10 cellular contexts compared by ENCODE assay signal in genomic region chr9:136645903-136646754, GRCh38. TPM values are rescaled to one million over a fixed set of nuclear protein-coding genes. Genes with fewer than 3 reads are reported as not detected.
A peak's percentile ranks its signal among the peaks of the same experiment; 100 is the strongest.
DNase-seq lines count a peak whose midpoint lies in the region; ATAC-seq and TF ChIP-seq lines count a peak whose summit lies in the region.
"Had no signal": no experiment of that assay in that cellular context is flagged by ENCODE, and none has a peak within 500 bp of the region (broad histone marks: within the 10 kb centered on the region; RNA-seq: fewer than 3 reads in every experiment).

No MANE protein-coding gene starts in this region.

- H2AK5ac ChIP-seq in mesenchymal stem cell (ENCODE audit: low read length, severe bottlenecking): no peak overlapping the region

- peaks cover 7% of the 10 kb centered on the region for H3K27me3 Mint-ChIP-seq in type B pancreatic cell

- no peak for TF ChIP-seq RAD21 in SK-N-SH (IDR thresholded peaks at IDR 0.05; ENCODE audit: low read length)

- no peaks in the 10 kb centered on the region for H3K9me2 ChIP-seq in SK-N-SH

- H3K4me1 ChIP-seq in SK-N-SH (ENCODE audit: control insufficient read depth in 1 of 2, insufficient read depth in 2 of 2, low read depth in 1 of 2, low read length in 1 of 2) (peaks cover 0 to 33% of the 10 kb centered on the region in 2 experiments; a peak in 1 of 4 replicates), mesenchymal stem cell (ENCODE audit: control insufficient read depth, insufficient read depth, low read depth, low read length) (peaks cover 33% of the 10 kb centered on the region), foreskin keratinocyte (no peaks in the 10 kb centered on the region), HAP-1 (no peaks in the 10 kb centered on the region; the same call in 1 of the 2 replicates), osteoblast (ENCODE audit: insufficient read depth, low read length) (no peaks in the 10 kb centered on the region)

- peak overlapping the region; percentile 83 for H4K8ac ChIP-seq in mesenchymal stem cell (ENCODE audit: low read length)

- H4K91ac ChIP-seq in mesenchymal stem cell (ENCODE audit: low read length): peak overlapping the region; percentile 67

- peak overlapping the region; percentile 44 for H2BK120ac ChIP-seq in mesenchymal stem cell (ENCODE audit: low read depth, low read length)

- 70% methylated on average over 19 of the region's 40 CpGs for WGBS in SK-N-SH (ENCODE audit: low lambda C conversion rate)
- WGBS in mesenchymal stem cell: 71% methylated on average over 38 of the region's 40 CpGs

- H3K18ac ChIP-seq in mesenchymal stem cell (ENCODE audit: low read depth in 1 of 2, low read length in 2 of 2): peak overlapping the region; percentile 6 to 71

- H3K9me3 Mint-ChIP-seq in type B pancreatic cell: no peaks in the 10 kb centered on the region
- H3K9me3 Mint-ChIP-seq: neural crest cell had no signal

- H2BK15ac ChIP-seq in mesenchymal stem cell (ENCODE audit: low read depth, poor library complexity, severe bottlenecking): peak overlapping the region; percentile 39

- H3K14ac ChIP-seq in mesenchymal stem cell (ENCODE audit: low read length in 2 of 2): peak overlapping the region in 1 of 2 experiments; percentile 68

- H3K27ac ChIP-seq in SK-N-SH (ENCODE audit: low read depth in 2 of 2, low read length in 1 of 2): peak overlapping the region in 1 of 2 experiments; percentile 92; a peak in 2 of 4 replicates
- H3K27ac ChIP-seq in mesenchymal stem cell (ENCODE audit: low read length, poor library complexity, severe bottlenecking): no peak overlapping the region
- H3K27ac ChIP-seq in foreskin keratinocyte: no peak overlapping the region
- no peak overlapping the region for H3K27ac ChIP-seq in osteoblast (ENCODE audit: low read depth, low read length)
- H3K27ac ChIP-seq: VCaP had no signal

- no peaks in the 10 kb centered on the region for H3F3A ChIP-seq in SK-N-SH (replicated peaks; ENCODE audit: insufficient read depth)

- H3K79me1 ChIP-seq in mesenchymal stem cell (replicated peaks; ENCODE audit: low read length, poor library complexity, severe bottlenecking): no peaks in the 10 kb centered on the region

- H3K36me3 Mint-ChIP-seq in type B pancreatic cell: no peaks in the 10 kb centered on the region

- peak overlapping the region; percentile 39 to 50 for H3K4ac ChIP-seq in mesenchymal stem cell (ENCODE audit: low read depth in 1 of 2, low read length in 2 of 2)

- H3K27ac Mint-ChIP-seq in type B pancreatic cell: no peak overlapping the region

- H3K4me3 ChIP-seq in SK-N-SH (ENCODE audit: low read depth in 2 of 2, low read length in 1 of 2): no peak overlapping the region
- H3K4me3 ChIP-seq in epithelial cell of proximal tubule (ENCODE audit: low read depth, low read length): no peak overlapping the region
- H3K4me3 ChIP-seq in mesenchymal stem cell (ENCODE audit: insufficient read depth in 1 of 2, low read depth in 1 of 2, low read length in 2 of 2): peak overlapping the region in 1 of 2 experiments; percentile 0
- no peak overlapping the region for H3K4me3 ChIP-seq in HAP-1
- H3K4me3 ChIP-seq in osteoblast (ENCODE audit: insufficient read depth, low read length): no peak overlapping the region

- peak overlapping the region; percentile 35 for H2BK5ac ChIP-seq in mesenchymal stem cell (ENCODE audit: low read depth, low read length, poor library complexity, severe bottlenecking)

- H3K4me2 ChIP-seq in SK-N-SH (no peak overlapping the region), mesenchymal stem cell (ENCODE audit: low read length, poor library complexity, severe bottlenecking) (peak overlapping the region; percentile 13), osteoblast (ENCODE audit: insufficient read depth, low read length) (no peak overlapping the region)

- H3K36me3 ChIP-seq in SK-N-SH (replicated peaks in 1 of 2; ENCODE audit: control insufficient read depth in 1 of 2, insufficient read depth in 2 of 2, low read length in 1 of 2) (no peaks in the 10 kb centered on the region), mesenchymal stem cell (ENCODE audit: control insufficient read depth in 1 of 2, insufficient read depth in 2 of 2, low read depth in 1 of 2, low read length in 2 of 2) (no peaks in the 10 kb centered on the region), HAP-1 (replicated peaks) (no peaks in the 10 kb centered on the region), osteoblast (ENCODE audit: insufficient read depth, low read length) (no peaks in the 10 kb centered on the region)

- CTCF ChIA-PET in SK-N-SH (lab: Yijun Ruan, JAX): interaction anchor here (0.7 to 4.4 kb wide), 10 partner anchors 9 to 161 kb away, joined by 3 to 35 read pairs (median 6); no protein-coding TSS in a partner anchor

- H3K9me3 ChIP-seq in SK-N-SH: no peaks in the 10 kb centered on the region
- H3K9me3 ChIP-seq in mesenchymal stem cell (ENCODE audit: control insufficient read depth, low read length): no peaks in the 10 kb centered on the region
- no peaks in the 10 kb centered on the region for H3K9me3 ChIP-seq in HAP-1
- H3K9me3 ChIP-seq in osteoblast (ENCODE audit: low read depth, low read length): no peaks in the 10 kb centered on the region

- in situ Hi-C loops in HAP-1 (cut with MboI; ENCODE audit: low sequenced_read_pairs): no loop called here

- DNase-seq in SK-N-SH (peak; percentile 92), epithelial cell of proximal tubule (ENCODE audit: low read depth) (no peak), mesenchymal stem cell (no peak), type B pancreatic cell (ENCODE audit: extremely low spot score, unreplicated experiment) (no peak), foreskin keratinocyte (no peak), NCI-H510A treated with DMSO at 0.1 percent for 48 hours (lab: John Stamatoyannopoulos, UW) (no peak), HAP-1 (ENCODE audit: low spot score in 2 of 2) (no peak), osteoblast (ENCODE audit: insufficient read length, low spot score, missing footprints) (no peak)

- no peak for TF ChIP-seq CTCF in SK-N-SH (IDR thresholded peaks at IDR 0.05)
- TF ChIP-seq CTCF in epithelial cell of proximal tubule (conservative IDR thresholded peaks at IDR 0.05; ENCODE audit: low read depth, low read length): peak; percentile 5
- peak; percentile 63 for TF ChIP-seq CTCF in type B pancreatic cell (conservative IDR thresholded peaks at IDR 0.05)
- TF ChIP-seq CTCF in foreskin keratinocyte (conservative IDR thresholded peaks at IDR 0.05): no peak
- TF ChIP-seq CTCF in osteoblast (IDR thresholded peaks at IDR 0.05; ENCODE audit: extremely low read depth, low read depth, low read length): no peak

- H3K4me3 Mint-ChIP-seq in type B pancreatic cell: no peak overlapping the region
- H3K4me3 Mint-ChIP-seq: neural crest cell had no signal

- no peak overlapping the region for H3K23ac ChIP-seq in mesenchymal stem cell (ENCODE audit: low read length in 2 of 2)

- H3K79me2 ChIP-seq in SK-N-SH (ENCODE audit: insufficient read depth) (no peaks in the 10 kb centered on the region), osteoblast (ENCODE audit: insufficient read depth, low read length) (no peaks in the 10 kb centered on the region)

- POLR2A ChIA-PET in SK-N-SH (lab: Yijun Ruan, JAX): interaction anchor here (0.9 to 1.2 kb wide), 2 partner anchors 75 to 81 kb away, joined by 3 to 4 read pairs; no protein-coding TSS in a partner anchor

- H2BK12ac ChIP-seq in mesenchymal stem cell (ENCODE audit: low read length in 2 of 2): peak overlapping the region; percentile 29 to 59

- no peaks in the 10 kb centered on the region for H4K20me1 ChIP-seq in SK-N-SH (ENCODE audit: insufficient read depth)
- no peaks in the 10 kb centered on the region for H4K20me1 ChIP-seq in osteoblast (ENCODE audit: insufficient read depth, low read length)

- H3K27me3 ChIP-seq in SK-N-SH (ENCODE audit: insufficient read depth): no peaks in the 10 kb centered on the region
- H3K27me3 ChIP-seq in mesenchymal stem cell (ENCODE audit: control insufficient read depth in 1 of 2, insufficient read depth in 1 of 2, low read length in 2 of 2): peaks cover 0 to 49% of the 10 kb centered on the region in 2 experiments
- peaks cover 56% of the 10 kb centered on the region for H3K27me3 ChIP-seq in foreskin keratinocyte
- no peaks in the 10 kb centered on the region for H3K27me3 ChIP-seq in HAP-1 (ENCODE audit: low read depth)
- H3K27me3 ChIP-seq in osteoblast (ENCODE audit: insufficient read depth, low read length): peaks cover 19% of the 10 kb centered on the region

- TF ChIP-seq EP300 in SK-N-SH (IDR thresholded peaks at IDR 0.05; ENCODE audit: borderline replicate concordance in 1 of 2, low read depth in 1 of 2, low read length in 1 of 2): peak in 1 of 2 experiments; percentile 28; a peak in 1 of 4 replicates

- H3K9ac ChIP-seq in SK-N-SH (no peak overlapping the region), mesenchymal stem cell (ENCODE audit: low read length) (no peak overlapping the region)

- H3K4me1 Mint-ChIP-seq in type B pancreatic cell (ENCODE audit: unreplicated experiment): peaks cover 10% of the 10 kb centered on the region

- ATAC-seq in foreskin keratinocyte: no peak

- H2AFZ ChIP-seq in SK-N-SH (ENCODE audit: low read depth) (no peak overlapping the region), mesenchymal stem cell (ENCODE audit: low read depth, low read length) (no peak overlapping the region), osteoblast (ENCODE audit: low read length) (no peak overlapping the region)

RNA-seq across cellular contexts. Expression of gene EGFL7, which starts 16.6 kb away (rescaled TPM):
- 39.8 and 43.0 TPM in 2 replicates for polyA plus RNA-seq in SK-N-SH (2012; rRNA removed)
- polyA plus RNA-seq in SK-N-SH (2012; cell fraction: cytosol; rRNA removed): 16.4 and 32.5 TPM in 2 replicates
- 32.6 and 35.1 TPM in 2 replicates for polyA plus RNA-seq in SK-N-SH (2012; cell fraction: nucleus; rRNA removed)
- 15.6 and 35.0 TPM in 2 replicates for total RNA-seq in epithelial cell of proximal tubule
- polyA plus RNA-seq in mesenchymal stem cell (2013, experiment 1 of 2): 29.0 TPM
- polyA plus RNA-seq in mesenchymal stem cell (2013, experiment 2 of 2): 30.0 TPM
- 20.7 and 25.5 TPM in 2 replicates for total RNA-seq in type B pancreatic cell (ENCODE audit: low replicate concordance)
- 14.7 and 16.4 TPM in 2 replicates for total RNA-seq in foreskin keratinocyte
- 19.5 and 25.1 TPM in 2 replicates for polyA plus RNA-seq in foreskin keratinocyte
- total RNA-seq in osteoblast: 3.3 and 6.2 TPM in 2 replicates

RNA-seq across cellular contexts. Expression of gene AGPAT2, which starts 41.1 kb away (rescaled TPM):
- polyA plus RNA-seq in SK-N-SH (2012; rRNA removed) (41.8 and 46.8 TPM in 2 replicates), foreskin keratinocyte (61.5 and 75.3 TPM in 2 replicates)
- 16.8 and 33.3 TPM in 2 replicates for polyA plus RNA-seq in SK-N-SH (2012; cell fraction: cytosol; rRNA removed)
- 50.8 and 59.5 TPM in 2 replicates for polyA plus RNA-seq in SK-N-SH (2012; cell fraction: nucleus; rRNA removed)
- total RNA-seq in epithelial cell of proximal tubule (40.5 and 71.3 TPM in 2 replicates), type B pancreatic cell (ENCODE audit: low replicate concordance) (47.8 and 75.3 TPM in 2 replicates), foreskin keratinocyte (38.1 and 41.9 TPM in 2 replicates), osteoblast (26.5 and 30.0 TPM in 2 replicates)
- polyA plus RNA-seq in mesenchymal stem cell (2013, experiment 1 of 2): 38.4 TPM
- polyA plus RNA-seq in mesenchymal stem cell (2013, experiment 2 of 2): 36.4 TPM

Comparison
In these comparisons a context has a peak if more than half of its experiments do, and no peak if none do; other contexts are left out.
1. CTCF ChIP-seq: peak in epithelial cell of proximal tubule (single experiment) and type B pancreatic cell (single experiment); none in SK-N-SH (single experiment), foreskin keratinocyte (single experiment) and osteoblast (single experiment).